Comparison of ENCODE assay signal across 32 cellular contexts in genomic region chr1:74162333-74162732, GRCh38. TPM values are rescaled to one million over a fixed set of nuclear protein-coding genes. Genes with fewer than 3 reads are reported as not detected.
"Had no signal": no experiment of that assay in that cellular context is flagged by ENCODE, and none has a peak within 500 bp of the region (broad histone marks: within the 10 kb centered on the region; RNA-seq: fewer than 3 reads in every experiment).

No MANE protein-coding gene starts in this region.

- H3K4me3 ChIP-seq: cardiac muscle cell, colonic mucosa had no signal

- ATAC-seq: activated T-cell treated with anti-CD3 and anti-CD28 coated beads, Interleukin-2, amount 50 U/mL, for 72 hours; esophagus mucosa; WTC11 had no signal

- H3K27me3 ChIP-seq: brain microvascular endothelial cell, cardiac muscle cell, colonic mucosa had no signal

- DNase-seq: activated CD4-positive, alpha-beta memory T cell treated with anti-CD3 and anti-CD28 coated beads, Interleukin-2, amount 10 ng/mL, durations not matched to agents 7 days and 5 days; activated CD4-positive, alpha-beta T cell treated with anti-CD3 and anti-CD28 coated beads for 1 hour; activated CD4-positive, alpha-beta T cell treated with anti-CD3 and anti-CD28 coated beads for 4 hours; activated CD4-positive, alpha-beta T cell treated with anti-CD3 and anti-CD28 coated beads, Interleukin-2, amount 10 ng/mL, durations not matched to agents 7 days and 5 days; activated CD4-positive, alpha-beta T cell treated with anti-CD3 and anti-CD28 coated beads, Interleukin-2, amount 50 U/mL, for 4 hours; activated CD8-positive, alpha-beta memory T cell treated with anti-CD3 and anti-CD28 coated beads, Interleukin-2, amount 50 U/mL, for 48 hours; activated effector memory CD4-positive, alpha-beta T cell treated with Interleukin-2 at 50 U/mL for 16 hours; activated gamma-delta T cell treated with Interleukin-2 at 50 U/mL for 16 hours; activated naive CD4-positive, alpha-beta T cell treated with anti-CD3 and anti-CD28 coated beads, Interleukin-2, amount 50 U/mL, for 16 hours; activated naive CD4-positive, alpha-beta T cell treated with Interleukin-2 at 50 U/mL for 16 hours; activated T-cell treated with anti-CD3 and anti-CD28 coated beads for 4 hours; activated T-cell treated with anti-CD3 and anti-CD28 coated beads, Interleukin-2, amount 50 U/mL, for 24 hours; activated T-cell treated with anti-CD3 and anti-CD28 coated beads, Interleukin-2, amount 50 U/mL, for 72 hours; amniotic stem cell; anterior cingulate cortex; brain microvascular endothelial cell; central memory CD4-positive, alpha-beta T cell; cerebellar nuclear complex; colonic mucosa; effector CD8-positive, alpha-beta T cell; foreskin fibroblast; head of caudate nucleus; hippocampal formation; T-helper 2 cell had no signal

- FAIRE-seq: astrocyte, endometrium, endothelial cell of umbilical vein, TTC549 had no signal

- H3K36me3 ChIP-seq: brain microvascular endothelial cell, cardiac muscle cell, colonic mucosa had no signal

RNA-seq across cellular contexts. Expression of gene LRRIQ3, which starts 35.6 kb away (rescaled TPM):
- total RNA-seq: epithelial cell of proximal tubule had no signal
